In genomic region chr16:84746231-84746630, GRCh38 we compare ENCODE assay signal across 27 cellular contexts.
"Had no signal": no experiment of that assay in that cellular context is flagged by ENCODE, and none has a peak within 500 bp of the region (broad histone marks: within the 10 kb centered on the region; RNA-seq: fewer than 3 reads in every experiment).

No MANE protein-coding gene starts in this region.

- DNase-seq: hypothalamus; immature natural killer cell; kidney; left colon; left lung; lower lobe of right lung; mammary epithelial cell; midbrain; mucosa of descending colon; naive thymus-derived CD4-positive, alpha-beta T cell; ovary; stimulated activated CD4-positive, alpha-beta T cell treated with anti-CD3 and anti-CD28 coated beads, Interleukin-12 subunit alpha, Interleukin-12 subunit beta, amount 100 ng/mL, for 4 hours; stimulated activated CD4-positive, alpha-beta T cell treated with anti-CD3 and anti-CD28 coated beads, Interleukin-15, amount 100 ng/mL, for 24 hours; stimulated activated CD4-positive, alpha-beta T cell treated with anti-CD3 and anti-CD28 coated beads, Interleukin-2, amount 100 ng/mL, for 24 hours; stimulated activated CD4-positive, alpha-beta T cell treated with anti-CD3 and anti-CD28 coated beads, Interleukin-4, amount 100 ng/mL, for 1 hour; stimulated activated naive B cell treated with anti-CD40 and anti-IgM and Interleukin-4, amounts not matched to agents 10 μg/mL and 1 μg/mL and 100 μg/mL, for 72 hours; stimulated activated naive CD8-positive, alpha-beta T cell treated with anti-CD3 and anti-CD28 coated beads, Interleukin-15, Interleukin-2, amounts not matched to agents 100 U/mL and 50 U/mL, for 24 hours; stomach; testis; thyroid gland; transverse colon; uterus had no signal

- H3K4me3 ChIP-seq: left lung, lower lobe of right lung, mucosa of descending colon, ovary, right atrium auricular region, skin epidermis, stomach, testis, thyroid gland, transverse colon, uterus had no signal

- H3K27ac Mint-ChIP-seq: immature natural killer cell; natural killer cell treated with Interleukin-12 subunit alpha and Interleukin-12 subunit beta and Interleukin-15 and Interleukin-18, amount 100 ng/mL, for 72 hours; progenitor cell of endocrine pancreas; stimulated activated naive B cell treated with anti-CD40 and anti-IgM and Interleukin-4, amounts not matched to agents 10 μg/mL and 1 μg/mL and 100 μg/mL, for 72 hours had no signal

- H3K27me3 Mint-ChIP-seq: naive thymus-derived CD4-positive, alpha-beta T cell; natural killer cell treated with Interleukin-12 subunit alpha and Interleukin-12 subunit beta and Interleukin-15 and Interleukin-18, amount 100 ng/mL, for 72 hours; progenitor cell of endocrine pancreas; stimulated activated naive B cell treated with anti-CD40 and anti-IgM and Interleukin-4, amounts not matched to agents 10 μg/mL and 1 μg/mL and 100 μg/mL, for 72 hours had no signal

- H3K9me3 ChIP-seq: left lung, lower lobe of right lung, mucosa of descending colon, ovary, right atrium auricular region, stomach, testis, thyroid gland, transverse colon, uterus had no signal

- H3K36me3 ChIP-seq: ovary, thyroid gland, uterus had no signal

- H3K27ac ChIP-seq: left lung, lower lobe of right lung, ovary, right atrium auricular region, skin epidermis, stomach, testis, thyroid gland, transverse colon, uterus had no signal

- H3K4me3 Mint-ChIP-seq: immature natural killer cell; naive thymus-derived CD4-positive, alpha-beta T cell; natural killer cell treated with Interleukin-12 subunit alpha and Interleukin-12 subunit beta and Interleukin-15 and Interleukin-18, amount 100 ng/mL, for 72 hours; stimulated activated naive B cell treated with anti-CD40 and anti-IgM and Interleukin-4, amounts not matched to agents 10 μg/mL and 1 μg/mL and 100 μg/mL, for 72 hours had no signal

- ATAC-seq: left colon; left lung; lower lobe of right lung; mucosa of descending colon; naive thymus-derived CD4-positive, alpha-beta T cell; natural killer cell treated with Interleukin-12 subunit alpha and Interleukin-12 subunit beta and Interleukin-15 and Interleukin-18, amount 100 ng/mL, for 72 hours; sciatic nerve; stimulated activated naive B cell treated with anti-CD40 and anti-IgM and Interleukin-4, amounts not matched to agents 10 μg/mL and 1 μg/mL and 100 μg/mL, for 72 hours; stimulated activated naive CD8-positive, alpha-beta T cell treated with anti-CD3 and anti-CD28 coated beads, Interleukin-15, Interleukin-2, amounts not matched to agents 100 U/mL and 50 U/mL, for 24 hours had no signal

- H3K27me3 ChIP-seq: left lung, ovary, right atrium auricular region, stomach, testis, thyroid gland, transverse colon, uterus had no signal

- H3K9me3 Mint-ChIP-seq: immature natural killer cell; naive thymus-derived CD4-positive, alpha-beta T cell; natural killer cell treated with Interleukin-12 subunit alpha and Interleukin-12 subunit beta and Interleukin-15 and Interleukin-18, amount 100 ng/mL, for 72 hours; stimulated activated naive B cell treated with anti-CD40 and anti-IgM and Interleukin-4, amounts not matched to agents 10 μg/mL and 1 μg/mL and 100 μg/mL, for 72 hours had no signal
